Comparison of ENCODE assay signal across 24 cellular contexts in the genomic region with DNA sequence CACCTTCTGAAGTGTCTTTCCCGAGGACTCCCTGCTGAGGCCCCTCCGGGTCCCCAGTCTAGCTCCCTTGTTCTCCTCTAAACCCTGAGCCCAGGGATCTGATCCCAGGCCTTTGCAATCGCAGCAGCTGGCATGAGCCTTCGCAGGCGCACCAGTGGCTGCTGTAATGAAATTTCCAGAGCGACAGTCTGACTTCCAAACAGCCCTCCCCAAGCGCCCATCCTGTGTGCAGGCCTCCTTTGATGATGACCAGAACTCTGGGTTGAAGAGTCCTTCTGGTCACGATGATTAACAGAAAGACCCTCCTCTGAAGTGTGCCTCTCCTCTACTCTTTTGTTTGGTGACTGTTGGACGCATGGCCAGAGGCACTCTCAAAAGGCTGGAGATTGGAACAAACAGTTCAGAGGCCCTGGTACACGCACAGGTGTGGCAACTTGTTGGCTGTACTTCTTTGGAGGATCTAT.
"Had no signal": no experiment of that assay in that cellular context is flagged by ENCODE, and none has a peak within 500 bp of the region (broad histone marks: within the 10 kb centered on the region; RNA-seq: fewer than 3 reads in every experiment).

No MANE protein-coding gene starts in this region.

- ATAC-seq: activated CD4-positive, CD25-positive, alpha-beta regulatory T cell treated with anti-CD3 and anti-CD28 coated beads, Interleukin-2, amount 50 U/mL, for 24 hours; foreskin keratinocyte; natural killer cell; right cardiac atrium; stimulated activated effector memory CD8-positive, alpha-beta T cell treated with anti-CD3 and anti-CD28 coated beads, Interleukin-12 subunit alpha, Interleukin-12 subunit beta, amount 100 ng/mL, for 72 hours had no signal

- H3K9me3 Mint-ChIP-seq: activated naive CD4-positive, alpha-beta T cell treated with anti-CD3 and anti-CD28 coated beads, Interleukin-2, amount 10 ng/mL, durations not matched to agents 7 days and 5 days; activated naive CD8-positive, alpha-beta T cell treated with anti-CD3 and anti-CD28 coated beads, Interleukin-2, amount 10 ng/mL, durations not matched to agents 7 days and 5 days; dendritic cell treated with granulocyte-macrophage colony-stimulating factor and Interleukin-4, amounts not matched to agents 40 ng/mL and 50 ng/mL, for 4 days; natural killer cell; neural progenitor cell had no signal

- H3K36me3 ChIP-seq: brain microvascular endothelial cell, neural progenitor cell, WERI-Rb-1 had no signal

- H3K4me2 ChIP-seq: neural progenitor cell had no signal

- H2AFZ ChIP-seq: neural progenitor cell had no signal

- H3K27me3 Mint-ChIP-seq: dendritic cell treated with granulocyte-macrophage colony-stimulating factor and Interleukin-4, amounts not matched to agents 40 ng/mL and 50 ng/mL, for 4 days had no signal

- H3K27ac Mint-ChIP-seq: activated naive CD4-positive, alpha-beta T cell treated with anti-CD3 and anti-CD28 coated beads, Interleukin-2, amount 10 ng/mL, durations not matched to agents 7 days and 5 days; activated naive CD8-positive, alpha-beta T cell treated with anti-CD3 and anti-CD28 coated beads, Interleukin-2, amount 10 ng/mL, durations not matched to agents 7 days and 5 days; dendritic cell treated with granulocyte-macrophage colony-stimulating factor and Interleukin-4, amounts not matched to agents 40 ng/mL and 50 ng/mL, for 4 days; natural killer cell; neural progenitor cell; stimulated activated effector memory CD8-positive, alpha-beta T cell treated with anti-CD3 and anti-CD28 coated beads, Interleukin-12 subunit alpha, Interleukin-12 subunit beta, amount 100 ng/mL, for 72 hours had no signal

- H3K4me1 Mint-ChIP-seq: activated naive CD4-positive, alpha-beta T cell treated with anti-CD3 and anti-CD28 coated beads, Interleukin-2, amount 10 ng/mL, durations not matched to agents 7 days and 5 days had no signal

- H3K27me3 ChIP-seq: brain microvascular endothelial cell, esophagus muscularis mucosa, neural progenitor cell, stomach, suprapubic skin, tibial artery had no signal

- H3K9me3 ChIP-seq: esophagus muscularis mucosa, stomach, suprapubic skin, tibial artery had no signal

- H3K4me3 ChIP-seq: esophagus muscularis mucosa, neural progenitor cell, stomach, suprapubic skin, tibial artery had no signal

- H3K4me1 ChIP-seq: foreskin keratinocyte, neural progenitor cell, stomach, suprapubic skin, tibial artery had no signal

- H3K36me3 Mint-ChIP-seq: activated naive CD4-positive, alpha-beta T cell treated with anti-CD3 and anti-CD28 coated beads, Interleukin-2, amount 10 ng/mL, durations not matched to agents 7 days and 5 days; activated naive CD8-positive, alpha-beta T cell treated with anti-CD3 and anti-CD28 coated beads, Interleukin-2, amount 10 ng/mL, durations not matched to agents 7 days and 5 days; natural killer cell; stimulated activated effector memory CD8-positive, alpha-beta T cell treated with anti-CD3 and anti-CD28 coated beads, Interleukin-12 subunit alpha, Interleukin-12 subunit beta, amount 100 ng/mL, for 72 hours had no signal

- H3K9ac ChIP-seq: neural progenitor cell had no signal

- H3K27ac ChIP-seq: brain microvascular endothelial cell, esophagus muscularis mucosa, foreskin keratinocyte, neural progenitor cell, stomach, suprapubic skin, tibial artery, WERI-Rb-1 had no signal

- DNase-seq: activated CD4-positive, alpha-beta T cell treated with anti-CD3 and anti-CD28 coated beads for 48 hours; activated CD4-positive, alpha-beta T cell treated with anti-CD3 and anti-CD28 coated beads, Interleukin-2, amount 50 U/mL, for 48 hours; activated CD8-positive, alpha-beta memory T cell treated with anti-CD3 and anti-CD28 coated beads for 24 hours; activated gamma-delta T cell; activated naive CD4-positive, alpha-beta T cell treated with anti-CD3 and anti-CD28 coated beads, Interleukin-2, amount 10 ng/mL, durations not matched to agents 7 days and 5 days; activated naive CD8-positive, alpha-beta T cell treated with anti-CD3 and anti-CD28 coated beads, Interleukin-2, amount 10 ng/mL, durations not matched to agents 7 days and 5 days; brain microvascular endothelial cell; central memory CD4-positive, alpha-beta T cell; effector CD4-positive, alpha-beta T cell; foreskin keratinocyte; mesenchymal stem cell; natural killer cell; right cardiac atrium; stimulated activated CD4-positive, alpha-beta T cell treated with anti-CD3 and anti-CD28 coated beads, Interleukin-4, amount 100 ng/mL, for 24 hours; stomach; T-helper 9 cell; WERI-Rb-1 had no signal

- H3K4me3 Mint-ChIP-seq: activated naive CD4-positive, alpha-beta T cell treated with anti-CD3 and anti-CD28 coated beads, Interleukin-2, amount 10 ng/mL, durations not matched to agents 7 days and 5 days; activated naive CD8-positive, alpha-beta T cell treated with anti-CD3 and anti-CD28 coated beads, Interleukin-2, amount 10 ng/mL, durations not matched to agents 7 days and 5 days; dendritic cell treated with granulocyte-macrophage colony-stimulating factor and Interleukin-4, amounts not matched to agents 40 ng/mL and 50 ng/mL, for 4 days; natural killer cell; neural progenitor cell; stimulated activated effector memory CD8-positive, alpha-beta T cell treated with anti-CD3 and anti-CD28 coated beads, Interleukin-12 subunit alpha, Interleukin-12 subunit beta, amount 100 ng/mL, for 72 hours had no signal
